ENCODE assay signal across 19 cellular contexts in genomic region chr16:1876066-1876465, GRCh38. TPM values are rescaled to one million over a fixed set of nuclear protein-coding genes. Genes with fewer than 3 reads are reported as not detected.
"Had no signal": no experiment of that assay in that cellular context is flagged by ENCODE, and none has a peak within 500 bp of the region (broad histone marks: within the 10 kb centered on the region; RNA-seq: fewer than 3 reads in every experiment).

No MANE protein-coding gene starts in this region.

RNA-seq across cellular contexts. Expression of gene MEIOB, which starts 4.1 kb away (rescaled TPM):
- total RNA-seq: naive thymus-derived CD4-positive, alpha-beta T cell; natural killer cell; occipital lobe; osteoblast; progenitor cell of endocrine pancreas; psoas muscle; right cardiac atrium; stomach; subcutaneous adipose tissue; thoracic aorta; tibial nerve; ureter; vagina had no signal
- polyA plus RNA-seq: naive thymus-derived CD4-positive, alpha-beta T cell; neural cell; psoas muscle; right cardiac atrium had no signal

RNA-seq across cellular contexts. Expression of gene HS3ST6, which starts 42.1 kb away (rescaled TPM):
- total RNA-seq: naive thymus-derived CD4-positive, alpha-beta T cell; natural killer cell; occipital lobe; osteoblast; psoas muscle; renal cortical epithelial cell; right cardiac atrium; right lobe of liver; smooth muscle cell; stomach; subcutaneous adipose tissue; temporal lobe; thoracic aorta; tibial nerve had no signal
- polyA plus RNA-seq: naive thymus-derived CD4-positive, alpha-beta T cell; neural cell; ovary; psoas muscle; right cardiac atrium; smooth muscle cell had no signal
